15 cellular contexts compared by ENCODE assay signal in genomic region chr4:4730214-4730613, GRCh38.
DNase-seq lines count a peak whose midpoint lies in the region; ATAC-seq and TF ChIP-seq lines count a peak whose summit lies in the region.
"Had no signal": no experiment of that assay in that cellular context is flagged by ENCODE, and none has a peak within 500 bp of the region (broad histone marks: within the 10 kb centered on the region; RNA-seq: fewer than 3 reads in every experiment).

No MANE protein-coding gene starts in this region.

- H3K27me3 Mint-ChIP-seq in nephron (ENCODE audit: low read depth), result peaks cover 21% of the 10 kb centered on the region
- H3K27me3 Mint-ChIP-seq in CD4-positive, alpha-beta T cell, result no peaks in the 10 kb centered on the region
- H3K27me3 Mint-ChIP-seq: B cell; CD4-positive, alpha-beta memory T cell had no signal

- TF ChIP-seq POLR2A in upper lobe of left lung (IDR thresholded peaks at IDR 0.05), result no peak

- TF ChIP-seq CTCF in fibroblast of the aortic adventitia (IDR thresholded peaks at IDR 0.05; ENCODE audit: insufficient read depth, low read length) (no peak), nephron (IDR thresholded peaks at IDR 0.05; ENCODE audit: unreplicated experiment in 3 of 3) (no peak), upper lobe of left lung (IDR thresholded peaks at IDR 0.05) (no peak)
- no peak for TF ChIP-seq CTCF in CD4-positive, alpha-beta T cell (IDR thresholded peaks at IDR 0.05)

- intact Hi-C loops in CD4-positive, alpha-beta T cell (cut with DNase I, micrococcal nuclease), result no loop called here

- no peak overlapping the region for H3K4me3 Mint-ChIP-seq in nephron
- no peak overlapping the region for H3K4me3 Mint-ChIP-seq in CD4-positive, alpha-beta T cell
- H3K4me3 Mint-ChIP-seq: B cell had no signal

- peaks cover 22% of the 10 kb centered on the region for H3K9me3 ChIP-seq in adipocyte (ENCODE audit: control insufficient read depth, low read length)
- peaks cover 15% of the 10 kb centered on the region for H3K9me3 ChIP-seq in CD4-positive, alpha-beta T cell (ENCODE audit: control insufficient read depth, low read length)
- peaks cover 7 to 19% (median 12%) of the 10 kb centered on the region in 4 donors for H3K9me3 ChIP-seq in upper lobe of left lung

- DNase-seq in AG20443 (ENCODE audit: low spot score) (peak; percentile 74), adipocyte (ENCODE audit: low read depth) (peak; percentile 42), fibroblast of the aortic adventitia (ENCODE audit: low read depth) (peak; percentile 30), upper lobe of left lung (no peak)
- no peak for DNase-seq in CD4-positive, alpha-beta T cell
- DNase-seq: 8988T; C1 segment of cervical spinal cord; CD4-positive, alpha-beta memory T cell; DMS153; DND-41; GF-D8 had no signal

- no peak overlapping the region for H3K9ac ChIP-seq in adipocyte (ENCODE audit: low read length)

- H3K4me3 ChIP-seq in adipocyte (ENCODE audit: low read length), result no peak overlapping the region
- H3K4me3 ChIP-seq in fibroblast of the aortic adventitia (ENCODE audit: low read depth, low read length), result no peak overlapping the region
- H3K4me3 ChIP-seq in upper lobe of left lung, result no peak overlapping the region

- H3K27ac ChIP-seq in CD4-positive, alpha-beta T cell (ENCODE audit: low read depth, low read length), result no peak overlapping the region
- H3K27ac ChIP-seq in upper lobe of left lung, result no peak overlapping the region

- CTCF ChIA-PET in CD4-positive, alpha-beta T cell (lab: Charles Lee), result no interaction called here

- H3K36me3 Mint-ChIP-seq in nephron (ENCODE audit: low read depth), result peaks cover 20% of the 10 kb centered on the region
- peaks cover 28% of the 10 kb centered on the region for H3K36me3 Mint-ChIP-seq in CD4-positive, alpha-beta T cell (ENCODE audit: low read depth)

- H3K9me3 Mint-ChIP-seq in nephron, result peaks cover 20% of the 10 kb centered on the region
- H3K9me3 Mint-ChIP-seq in CD4-positive, alpha-beta T cell, result peaks cover 26% of the 10 kb centered on the region

- peaks cover 5% of the 10 kb centered on the region for H3K4me1 ChIP-seq in adipocyte (ENCODE audit: control insufficient read depth, insufficient read depth, low read length)
- no peaks in the 10 kb centered on the region for H3K4me1 ChIP-seq in upper lobe of left lung

- POLR2A ChIA-PET in CD4-positive, alpha-beta T cell (lab: Charles Lee), result no interaction called here

- no peak for ATAC-seq in CD4-positive, alpha-beta T cell (ENCODE audit: poor library complexity)
- ATAC-seq in GM18858 (IDR thresholded peaks at IDR 0.05; ENCODE audit: unreplicated experiment), result no peak
- ATAC-seq in upper lobe of left lung (ENCODE audit: low FRiP score in 2 of 2), result no peak
- ATAC-seq: HCT116 had no signal

- H3K36me3 ChIP-seq in adipocyte (ENCODE audit: control insufficient read depth, insufficient read depth, low read length, severe bottlenecking) (no peaks in the 10 kb centered on the region), upper lobe of left lung (no peaks in the 10 kb centered on the region)

- peaks cover 59% of the 10 kb centered on the region for H3K4me1 Mint-ChIP-seq in nephron
- H3K4me1 Mint-ChIP-seq in CD4-positive, alpha-beta T cell (ENCODE audit: low read depth), result no peaks in the 10 kb centered on the region
- H3K4me1 Mint-ChIP-seq: B cell; CD4-positive, alpha-beta memory T cell had no signal

- peak overlapping the region in 2 of 3 experiments; percentile 60 to 68 for H3K27ac Mint-ChIP-seq in nephron
- H3K27ac Mint-ChIP-seq in CD4-positive, alpha-beta T cell, result no peak overlapping the region
- H3K27ac Mint-ChIP-seq: B cell; CD4-positive, alpha-beta memory T cell had no signal

- no peak for TF ChIP-seq EP300 in upper lobe of left lung (IDR thresholded peaks at IDR 0.05)

- peaks cover 12% of the 10 kb centered on the region for H3K27me3 ChIP-seq in adipocyte (replicated peaks; ENCODE audit: control insufficient read depth, insufficient read depth, low read length)
- H3K27me3 ChIP-seq in CD4-positive, alpha-beta T cell (ENCODE audit: control insufficient read depth, insufficient read depth, low read length), result no peaks in the 10 kb centered on the region
- H3K27me3 ChIP-seq in upper lobe of left lung, result no peaks in the 10 kb centered on the region

- WGBS in upper lobe of left lung, 2 donors, result 85 to 86% methylated on average over 11 of the region's 11 CpGs

Comparison
In these comparisons a context has a peak if more than half of its experiments do, and no peak if none do; other contexts are left out.
1. DNase-seq: peak in AG20443 (single experiment), adipocyte (single experiment) and fibroblast of the aortic adventitia (single experiment); none in CD4-positive, alpha-beta T cell (0 of 10) and upper lobe of left lung (0 of 2).